In the genomic region with DNA sequence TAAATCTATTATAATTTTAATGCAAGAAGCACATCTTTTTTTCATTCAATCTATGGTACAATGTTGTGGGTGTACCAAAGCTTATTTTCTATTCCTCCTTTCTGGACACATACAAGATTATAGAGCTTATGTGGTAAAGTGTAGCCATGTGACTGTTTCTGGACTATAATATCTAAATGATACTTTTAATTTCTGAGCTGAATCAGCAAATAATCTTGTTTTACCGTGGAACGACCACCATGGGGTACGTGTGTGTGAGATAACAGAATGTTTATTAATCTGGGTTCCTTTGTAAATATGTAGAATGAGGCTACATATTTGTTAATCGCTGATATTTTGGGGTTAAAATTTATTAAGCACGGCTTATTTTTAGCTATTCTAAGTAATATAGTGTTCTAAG, we compare ENCODE assay signal across 31 cellular contexts.
"Had no signal": no experiment of that assay in that cellular context is flagged by ENCODE, and none has a peak within 500 bp of the region (broad histone marks: within the 10 kb centered on the region; RNA-seq: fewer than 3 reads in every experiment).

No MANE protein-coding gene starts in this region.

- FAIRE-seq: astrocyte, TTC549 had no signal

- H3K27ac ChIP-seq: adrenal gland, body of pancreas, brain microvascular endothelial cell, breast epithelium, VCaP had no signal

- H3K9me3 ChIP-seq: adrenal gland, body of pancreas, breast epithelium had no signal

- H3K27me3 ChIP-seq: adrenal gland, body of pancreas, brain microvascular endothelial cell, breast epithelium had no signal

- ATAC-seq: activated CD8-positive, alpha-beta T cell treated with anti-CD3 and anti-CD28 coated beads for 36 hours; activated naive CD4-positive, alpha-beta T cell treated with anti-CD3 and anti-CD28 coated beads, Interleukin-2, amount 50 U/mL, for 72 hours; body of pancreas had no signal

- H3K4me3 ChIP-seq: adrenal gland, body of pancreas, breast epithelium had no signal

- H3K4me1 ChIP-seq: adrenal gland, body of pancreas, breast epithelium had no signal

- DNase-seq: activated B cell treated with CpG ODN at 0.5 μM for 24 hours; activated CD4-positive, alpha-beta memory T cell treated with anti-CD3 and anti-CD28 coated beads for 36 hours; activated CD4-positive, alpha-beta T cell treated with anti-CD3 and anti-CD28 coated beads for 4 hours; activated CD4-positive, alpha-beta T cell treated with anti-CD3 and anti-CD28 coated beads, Interleukin-2, amount 10 ng/mL, durations not matched to agents 24 days and 14 days; activated CD4-positive, alpha-beta T cell treated with anti-CD3 and anti-CD28 coated beads, Interleukin-2, amount 50 U/mL, for 1 hour; activated CD4-positive, alpha-beta T cell treated with anti-CD3 and anti-CD28 coated beads, Interleukin-2, amount 50 U/mL, for 4 hours; activated CD4-positive, CD25-positive, alpha-beta regulatory T cell treated with anti-CD3 and anti-CD28 coated beads, Interleukin-2, amount 50 U/mL, for 72 hours; activated CD8-positive, alpha-beta memory T cell treated with anti-CD3 and anti-CD28 coated beads, Interleukin-2, amount 50 U/mL, for 4 hours; activated CD8-positive, alpha-beta T cell treated with anti-CD3 and anti-CD28 coated beads for 36 hours; activated effector memory CD4-positive, alpha-beta T cell treated with Interleukin-2 at 50 U/mL for 16 hours; activated gamma-delta T cell treated with Interleukin-2 at 50 U/mL for 16 hours; activated naive CD4-positive, alpha-beta T cell; activated naive CD4-positive, alpha-beta T cell treated with anti-CD3 and anti-CD28 coated beads for 36 hours; activated naive CD4-positive, alpha-beta T cell treated with anti-CD3 and anti-CD28 coated beads, Interleukin-2, amount 50 U/mL, for 16 hours; activated naive CD8-positive, alpha-beta T cell treated with anti-CD3 and anti-CD28 coated beads for 36 hours; activated T-cell treated with anti-CD3 and anti-CD28 coated beads, Interleukin-2, amount 50 U/mL, for 24 hours; activated T-cell treated with anti-CD3 and anti-CD28 coated beads, Interleukin-2, amount 50 U/mL, for 48 hours; adrenal gland; amniotic stem cell; aorta; body of pancreas; brain microvascular endothelial cell; central memory CD4-positive, alpha-beta T cell; T-helper 1 cell; T-helper 2 cell; T-helper 9 cell had no signal

- H3K36me3 ChIP-seq: adrenal gland, brain microvascular endothelial cell, breast epithelium had no signal
